ENCODE assay signal across 8 cellular contexts in genomic region chr10:84540617-84541288, GRCh38.
A peak's percentile ranks its signal among the peaks of the same experiment; 100 is the strongest.
DNase-seq lines count a peak whose midpoint lies in the region; FAIRE-seq and TF ChIP-seq lines count a peak whose summit lies in the region.

No MANE protein-coding gene starts in this region.

- H2BK5ac ChIP-seq in H1 (ENCODE audit: low read depth, low read length): no peak overlapping the region

- no peaks in the 10 kb centered on the region for H3K9me3 ChIP-seq in H1 (ENCODE audit: insufficient read depth in 2 of 2, low read depth in 1 of 2, low read length in 1 of 2)

- no peak overlapping the region for H3K14ac ChIP-seq in H1 (ENCODE audit: insufficient read length)

- POLR2A ChIA-PET in H1 (lab: Charles Lee; ENCODE audit: partially characterized antibody): interaction anchor here (0.8 kb wide), 1 partner anchor 263 kb away, joined by 3 read pairs; no protein-coding TSS in a partner anchor

- H4K91ac ChIP-seq in H1 (replicated peaks; ENCODE audit: insufficient read length, low read length): no peak overlapping the region

- 9% methylated on average over 27 of the region's 51 CpGs; no CpG with 5 or more reads in 1 of the 2 experiments for WGBS in H1 (ENCODE audit: extremely low coverage in 1 of 2, insufficient coverage in 1 of 2, insufficient read length in 1 of 2, insufficient replicate concordance in 2 of 2, low coverage in 1 of 2, low lambda C conversion rate in 2 of 2, missing lambda C conversion rate in 1 of 2), 2 experiments

- no peaks in the 10 kb centered on the region; the same call in 1 of the 2 replicates for H3K23me2 ChIP-seq in H1 (ENCODE audit: low read depth, low read length)

- peaks cover 0 to 4% (median 0%) of the 10 kb centered on the region in 4 experiments; a peak in 3 of 7 replicates for H3K27me3 ChIP-seq in H1 (replicated peaks in 1 of 4; ENCODE audit: control insufficient read depth in 3 of 4, extremely low read depth in 1 of 4, insufficient read depth in 3 of 4, low read length in 3 of 4)

- H3K4me1 Mint-ChIP-seq in HFFc6 (ENCODE audit: low read depth): peaks cover 58% of the 10 kb centered on the region

- no peak overlapping the region for H3K4ac ChIP-seq in H1 (replicated peaks; ENCODE audit: insufficient read length, low read depth, low read length)

- no peak for TF ChIP-seq EP300 in H1 (IDR thresholded peaks at IDR 0.05; ENCODE audit: borderline replicate concordance in 1 of 2, low read depth in 2 of 2, low read length in 2 of 2)

- H3K27me3 Mint-ChIP-seq in HFFc6 (ENCODE audit: insufficient read depth): peaks cover 4% of the 10 kb centered on the region

- H3K4me3 Mint-ChIP-seq in HFFc6: peak overlapping the region; percentile 82

- H2BK120ac ChIP-seq in H1 (replicated peaks; ENCODE audit: low read depth, low read length): no peak overlapping the region

- no peaks in the 10 kb centered on the region for H4K20me1 ChIP-seq in H1 (replicated peaks in 1 of 2; ENCODE audit: control insufficient read depth in 1 of 2, insufficient read depth in 2 of 2, low read length in 2 of 2)

- no peak overlapping the region for H3K23ac ChIP-seq in H1 (ENCODE audit: insufficient read length)

- H3K79me1 ChIP-seq in H1 (ENCODE audit: low read depth, low read length): no peaks in the 10 kb centered on the region

- H2AFZ ChIP-seq in H1 (ENCODE audit: low read length): peak overlapping the region; percentile 37; the same call in 1 of the 2 replicates

- no peak overlapping the region for H2BK15ac ChIP-seq in H1 (ENCODE audit: low read length)

- TF ChIP-seq POLR2A in GM12892 (IDR thresholded peaks at IDR 0.05; ENCODE audit: low read depth, low read length): no peak
- TF ChIP-seq POLR2A in NB4 (IDR thresholded peaks at IDR 0.05; ENCODE audit: extremely low read depth, insufficient read length): no peak
- TF ChIP-seq POLR2A in H1 (IDR thresholded peaks at IDR 0.05; ENCODE audit: control extremely low read depth in 1 of 2, low read depth in 2 of 2, low read length in 2 of 2): no peak

- H3K18ac ChIP-seq in H1 (ENCODE audit: extremely low read depth, low read length): no peak overlapping the region; the same call in 1 of the 2 replicates

- no peak overlapping the region for H4K8ac ChIP-seq in H1 (ENCODE audit: extremely low read depth, insufficient read depth, low read length)

- H3K27ac Mint-ChIP-seq in HFFc6: peak overlapping the region; percentile 96

- no peaks in the 10 kb centered on the region for H3K36me3 ChIP-seq in H1 (ENCODE audit: control insufficient read depth in 2 of 4, insufficient read depth in 4 of 4, low read length in 3 of 4)

- H3K4me2 ChIP-seq in H1 (ENCODE audit: insufficient read depth in 1 of 2, low read depth in 2 of 2, low read length in 2 of 2): peak overlapping the region; percentile 48 to 75

- H3K4me3 ChIP-seq in NB4 (ENCODE audit: low read depth, low read length): no peak overlapping the region
- peak overlapping the region; percentile 20 to 60 (median 48) for H3K4me3 ChIP-seq in H1 (ENCODE audit: extremely low read depth in 1 of 4, insufficient read depth in 2 of 4, low read depth in 3 of 4, low read length in 4 of 4)

- H3K9me3 Mint-ChIP-seq in HFFc6: peaks cover 7% of the 10 kb centered on the region

- H3K56ac ChIP-seq in H1 (replicated peaks; ENCODE audit: insufficient read length, low read depth, low read length): no peak overlapping the region

- H2AK5ac ChIP-seq in H1 (ENCODE audit: low read depth, low read length): no peak overlapping the region

- no peak overlapping the region for H3K9ac ChIP-seq in H1 (replicated peaks in 1 of 4; ENCODE audit: extremely low read depth in 1 of 4, low read depth in 3 of 4, low read length in 3 of 4)

- FAIRE-seq in GM12892 (lab: Jason Lieb, UNC): no peak
- FAIRE-seq in H1 (lab: Jason Lieb, UNC): no peak

- peak; percentile 88 for TF ChIP-seq CTCF in HFFc6 (IDR thresholded peaks at IDR 0.05)
- peak; percentile 77 for TF ChIP-seq CTCF in NB4 (IDR thresholded peaks at IDR 0.05; ENCODE audit: low read depth, low read length)
- TF ChIP-seq CTCF in H1 (IDR thresholded peaks at IDR 0.05; ENCODE audit: control extremely low read depth in 1 of 3, insufficient read depth in 1 of 3, low read depth in 1 of 3, low read length in 3 of 3): peak; percentile 82 to 94 (median 87)

- no peak overlapping the region for H2BK20ac ChIP-seq in H1 (ENCODE audit: low read length)

- 0 out of 2 replicates have a peak overlapping the region, but pooled peaks have one; percentile 60 for H2BK12ac ChIP-seq in H1 (ENCODE audit: low read depth, low read length)

- no peak overlapping the region for H4K5ac ChIP-seq in H1 (ENCODE audit: insufficient read length, low read depth, low read length)

- DNase-seq in GM12892 (ENCODE audit: insufficient read length) (peak; percentile 64), HFFc6 (peak; percentile 42), NB4 (ENCODE audit: low read depth) (peak; percentile 58), H1 (ENCODE audit: low read depth in 1 of 2, low spot score in 2 of 2) (peak in 1 of 2 experiments; percentile 95), midbrain (lab: John Stamatoyannopoulos, UW) (peak; percentile 18), pons (ENCODE audit: low spot score) (no peak)
- DNase-seq in activated CD8-positive, alpha-beta memory T cell treated with anti-CD3 and anti-CD28 coated beads for 24 hours: peak; percentile 89
- peak; percentile 58 to 63 for DNase-seq in stimulated activated CD8-positive, alpha-beta memory T cell treated with anti-CD3 and anti-CD28 coated beads, Interleukin-2, amount 100 ng/mL, for 48 hours (ENCODE audit: low read depth in 2 of 2)

- CTCF ChIA-PET in H1 (lab: Charles Lee; ENCODE audit: partially characterized antibody): interaction anchor here (0.6 to 26.4 kb wide), 71 partner anchors 11 to 1666 kb away, joined by 3 to 558 read pairs (median 4); no protein-coding TSS in a partner anchor

- H3K36me3 Mint-ChIP-seq in HFFc6 (ENCODE audit: low read depth): peaks cover 7% of the 10 kb centered on the region; the same call in 1 of the 2 replicates

- no peak overlapping the region for H3K27ac ChIP-seq in H1 (ENCODE audit: low read depth, low read length)

- peak; percentile 86 to 94 for TF ChIP-seq RAD21 in H1 (IDR thresholded peaks at IDR 0.05 in 1 of 2, conservative IDR thresholded peaks at IDR 0.05 in 1 of 2; ENCODE audit: low read depth in 2 of 2, low read length in 2 of 2)

- no peaks in the 10 kb centered on the region for H3K79me2 ChIP-seq in H1 (ENCODE audit: control insufficient read depth in 1 of 2, insufficient read depth in 2 of 2, low read length in 2 of 2)

- peaks cover 2 to 10% (median 8%) of the 10 kb centered on the region in 4 experiments; a peak in 6 of 7 replicates for H3K4me1 ChIP-seq in H1 (replicated peaks in 1 of 4; ENCODE audit: control insufficient read depth in 3 of 4, insufficient read depth in 4 of 4, low read length in 3 of 4)

TF ChIP-seq in H1, 55 proteins besides CTCF, POLR2A, EP300 and RAD21:
- TF ChIP-seq PHF8 (conservative IDR thresholded peaks at IDR 0.05; ENCODE audit: low read depth, low read length): 0 out of 2 replicates have a peak, but pooled peaks have one; percentile 28
- TF ChIP-seq KDM1A (IDR thresholded peaks at IDR 0.05; ENCODE audit: borderline replicate concordance, low read length): peak; percentile 86
- TF ChIP-seq E2F6 (IDR thresholded peaks at IDR 0.05): 0 out of 2 replicates have a peak, but pooled peaks have one; percentile 20
- no peak for TF ChIP-seq RFX5 (IDR thresholded peaks at IDR 0.05; ENCODE audit: borderline replicate concordance, low read depth, low read length)
- peak; percentile 57 for TF ChIP-seq BACH1 (IDR thresholded peaks at IDR 0.05; ENCODE audit: low read length)
- peak; percentile 72 for TF ChIP-seq KDM4A (IDR thresholded peaks at IDR 0.05; ENCODE audit: low read depth, low read length, severe bottlenecking)
- no peak for TF ChIP-seq JUN (IDR thresholded peaks at IDR 0.05; ENCODE audit: low read depth, low read length)
- TF ChIP-seq NRF1 (IDR thresholded peaks at IDR 0.05; ENCODE audit: low read depth, low read length): no peak
- 0 out of 2 replicates have a peak, but pooled peaks have one; percentile 31 for TF ChIP-seq YY1 (IDR thresholded peaks at IDR 0.05; ENCODE audit: low read depth, low read length)
- no peak for TF ChIP-seq USF2 (IDR thresholded peaks at IDR 0.05; ENCODE audit: low read length)
- peak; percentile 69; the same call in 1 of the 2 replicates for TF ChIP-seq JUND (IDR thresholded peaks at IDR 0.05; ENCODE audit: low read length)
- peak; percentile 28; the same call in 1 of the 2 replicates for TF ChIP-seq MAFK (IDR thresholded peaks at IDR 0.05; ENCODE audit: low read depth, low read length)
- peak; percentile 74 for TF ChIP-seq ASH2L (IDR thresholded peaks at IDR 0.05; ENCODE audit: low read length)
- TF ChIP-seq HDAC2 (IDR thresholded peaks at IDR 0.05; ENCODE audit: borderline replicate concordance in 1 of 2, low read depth in 2 of 2, low read length in 2 of 2): peak in 1 of 2 experiments; percentile 78; a peak in 1 of 4 replicates
- 0 out of 4 replicates have a peak, but pooled peaks of 1 of the 2 experiments have one; percentile 5 for TF ChIP-seq SIN3A (conservative IDR thresholded peaks at IDR 0.05 in 1 of 2, IDR thresholded peaks at IDR 0.05 in 1 of 2; ENCODE audit: low read depth in 1 of 2, low read length in 2 of 2)
- TF ChIP-seq TCF12 (IDR thresholded peaks at IDR 0.05; ENCODE audit: low read depth, low read length): 0 out of 2 replicates have a peak, but pooled peaks have one; percentile 53
- peak; percentile 41 for TF ChIP-seq EZH2 (IDR thresholded peaks at IDR 0.05; ENCODE audit: low read depth, low read length, severe bottlenecking)
